ENCODE assay signal across 8 cellular contexts in the genomic region with DNA sequence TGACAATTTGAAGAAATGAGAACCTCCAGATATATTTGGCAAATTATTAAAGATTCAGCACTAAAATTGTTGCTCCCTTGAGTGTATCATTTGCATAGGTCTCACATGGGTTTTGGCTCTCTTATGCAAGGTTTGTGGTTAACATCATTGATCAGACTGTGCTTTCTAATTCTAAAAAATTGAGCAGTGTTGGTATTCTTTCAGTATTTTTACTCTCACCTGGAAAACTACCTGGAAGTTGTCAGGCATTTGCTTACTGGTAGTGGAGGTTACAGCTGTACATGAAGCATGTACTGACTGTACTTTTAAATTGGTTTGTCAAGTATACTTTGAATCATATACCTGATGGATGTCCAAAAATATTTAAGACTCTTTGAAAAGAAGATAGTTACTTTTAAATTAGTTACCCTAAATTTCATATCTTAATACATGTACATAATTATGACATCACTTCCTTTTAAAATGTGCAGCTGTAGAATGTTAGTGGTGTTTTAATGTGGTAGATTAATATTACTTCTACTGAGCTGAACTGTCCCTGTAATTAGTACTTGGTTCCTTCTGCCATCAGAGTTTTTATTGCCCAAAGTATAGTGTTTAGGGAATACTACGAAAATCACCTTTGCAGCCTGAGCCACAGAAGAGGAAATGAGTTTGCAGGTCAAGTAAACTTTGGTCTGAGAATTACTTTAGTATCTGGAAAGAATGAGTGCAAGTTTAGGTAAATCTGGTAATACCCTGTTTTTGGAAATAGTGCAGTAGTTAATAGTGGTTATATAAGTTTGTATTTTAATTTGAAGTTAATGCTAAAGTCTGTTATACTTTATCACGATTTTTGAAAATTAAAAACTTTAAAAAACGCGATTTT. TPM values are rescaled to one million over a fixed set of nuclear protein-coding genes. Genes with fewer than 3 reads are reported as not detected.
DNase-seq lines count a peak whose midpoint lies in the region; ATAC-seq and TF ChIP-seq lines count a peak whose summit lies in the region.

No MANE protein-coding gene starts in this region.

- TF ChIP-seq CTCF in AG09309 (IDR thresholded peaks at IDR 0.05; ENCODE audit: control insufficient read depth, insufficient read depth, low read depth, low read length, missing control alignments) (no peak), HFFc6 (IDR thresholded peaks at IDR 0.05) (no peak), suprapubic skin (IDR thresholded peaks at IDR 0.05) (no peak)

- H3K27ac Mint-ChIP-seq in HFFc6 (peak overlapping the region; percentile 99), immature natural killer cell (peak overlapping the region; percentile 98 to 100 (median 100))
- H3K27ac Mint-ChIP-seq in activated T-helper 1 cell treated with anti-CD3 and anti-CD28 coated beads, Interleukin-12 subunit alpha, Interleukin-12 subunit beta, Interleukin-2, Interleukin-4 antibody, amounts not matched to agents 30 ng/mL and 10 ng/mL and 1 ng/mL, durations not matched to agents 14 hours and 24 hours and 36 hours: peak overlapping the region; percentile 100

- no peak for TF ChIP-seq EP300 in suprapubic skin (IDR thresholded peaks at IDR 0.05)

- WGBS in suprapubic skin: 2% methylated on average over 4 of the region's 4 CpGs

- H3K9me3 Mint-ChIP-seq in HFFc6 (peaks cover 8% of the 10 kb centered on the region), immature natural killer cell (no peaks in the 10 kb centered on the region)
- peaks cover 6% of the 10 kb centered on the region for H3K9me3 Mint-ChIP-seq in activated T-helper 1 cell treated with anti-CD3 and anti-CD28 coated beads, Interleukin-12 subunit alpha, Interleukin-12 subunit beta, Interleukin-2, Interleukin-4 antibody, amounts not matched to agents 30 ng/mL and 10 ng/mL and 1 ng/mL, durations not matched to agents 14 hours and 24 hours and 36 hours

- H3K27ac ChIP-seq in suprapubic skin: peak overlapping the region; percentile 97

- H3K4me3 ChIP-seq in AG09309 (ENCODE audit: control insufficient read depth, low read depth, low read length): peak overlapping the region; percentile 58
- H3K4me3 ChIP-seq in suprapubic skin: peak overlapping the region; percentile 62

- peaks cover 71% of the 10 kb centered on the region for H3K4me1 Mint-ChIP-seq in HFFc6 (ENCODE audit: low read depth)
- peaks cover 65% of the 10 kb centered on the region for H3K4me1 Mint-ChIP-seq in activated T-helper 1 cell treated with anti-CD3 and anti-CD28 coated beads, Interleukin-12 subunit alpha, Interleukin-12 subunit beta, Interleukin-2, Interleukin-4 antibody, amounts not matched to agents 30 ng/mL and 10 ng/mL and 1 ng/mL, durations not matched to agents 14 hours and 24 hours and 36 hours (ENCODE audit: low read depth)
- H3K4me1 Mint-ChIP-seq in immature natural killer cell: peaks cover 67 to 83% of the 10 kb centered on the region in 2 donors

- H3K27me3 ChIP-seq in suprapubic skin: no peaks in the 10 kb centered on the region

- H3K27me3 Mint-ChIP-seq in HFFc6 (ENCODE audit: insufficient read depth) (peaks cover 17% of the 10 kb centered on the region), immature natural killer cell (ENCODE audit: low read depth in 3 of 3) (peaks cover 14 to 30% (median 27%) of the 10 kb centered on the region in 3 donors)
- no peaks in the 10 kb centered on the region for H3K27me3 Mint-ChIP-seq in activated T-helper 1 cell treated with anti-CD3 and anti-CD28 coated beads, Interleukin-12 subunit alpha, Interleukin-12 subunit beta, Interleukin-2, Interleukin-4 antibody, amounts not matched to agents 30 ng/mL and 10 ng/mL and 1 ng/mL, durations not matched to agents 14 hours and 24 hours and 36 hours (ENCODE audit: insufficient read depth)

- no peak for DNase-seq in AG09309 (ENCODE audit: low read depth)
- no peak for DNase-seq in HFFc6
- DNase-seq in activated T-helper 1 cell treated with anti-CD3 and anti-CD28 coated beads, Interleukin-12 subunit alpha, Interleukin-12 subunit beta, Interleukin-2, Interleukin-4 antibody, amounts not matched to agents 30 ng/mL and 10 ng/mL and 1 ng/mL, durations not matched to agents 14 hours and 24 hours and 36 hours (ENCODE audit: low spot score): no peak
- no peak for DNase-seq in immature natural killer cell
- DNase-seq in suprapubic skin (ENCODE audit: low spot score in 2 of 2): no peak
- DNase-seq in G401 (ENCODE audit: low spot score): no peak
- no peak for DNase-seq in activated CD4-positive, CD25-positive, alpha-beta regulatory T cell treated with anti-CD3 and anti-CD28 coated beads, Interleukin-2, amount 50 U/mL, for 72 hours

- H3K36me3 Mint-ChIP-seq in HFFc6 (ENCODE audit: low read depth): peaks cover 78% of the 10 kb centered on the region
- peaks cover 51% of the 10 kb centered on the region for H3K36me3 Mint-ChIP-seq in activated T-helper 1 cell treated with anti-CD3 and anti-CD28 coated beads, Interleukin-12 subunit alpha, Interleukin-12 subunit beta, Interleukin-2, Interleukin-4 antibody, amounts not matched to agents 30 ng/mL and 10 ng/mL and 1 ng/mL, durations not matched to agents 14 hours and 24 hours and 36 hours (ENCODE audit: low read depth)
- H3K36me3 Mint-ChIP-seq in immature natural killer cell: peaks cover 8 to 16% (median 15%) of the 10 kb centered on the region in 3 donors

- intact Hi-C loops in activated T-helper 1 cell treated with anti-CD3 and anti-CD28 coated beads, Interleukin-12 subunit alpha, Interleukin-12 subunit beta, Interleukin-2, Interleukin-4 antibody, amounts not matched to agents 30 ng/mL and 10 ng/mL and 1 ng/mL, durations not matched to agents 14 hours and 24 hours and 36 hours (cut with micrococcal nuclease): loop anchor here (5.0 to 10.0 kb wide), 2 partner anchors 1048 to 1329 kb away; a partner anchor contains a TSS

- in situ Hi-C loops in G401 (cut with HindIII; ENCODE audit: low sequenced_read_pairs): no loop called here

- peaks cover under 1% of the 10 kb centered on the region for H3K36me3 ChIP-seq in suprapubic skin

- H3K4me3 Mint-ChIP-seq in HFFc6 (peak overlapping the region; percentile 99), immature natural killer cell (peak overlapping the region; percentile 90 to 100 (median 99))
- peak overlapping the region; percentile 93 for H3K4me3 Mint-ChIP-seq in activated T-helper 1 cell treated with anti-CD3 and anti-CD28 coated beads, Interleukin-12 subunit alpha, Interleukin-12 subunit beta, Interleukin-2, Interleukin-4 antibody, amounts not matched to agents 30 ng/mL and 10 ng/mL and 1 ng/mL, durations not matched to agents 14 hours and 24 hours and 36 hours

- H3K4me1 ChIP-seq in suprapubic skin: peaks cover 58% of the 10 kb centered on the region

- no peak for ATAC-seq in GM18909 (IDR thresholded peaks at IDR 0.05; ENCODE audit: poor library complexity, unreplicated experiment)

- H3K9me3 ChIP-seq in suprapubic skin: no peaks in the 10 kb centered on the region

- no peak for TF ChIP-seq POLR2A in suprapubic skin (IDR thresholded peaks at IDR 0.05)

RNA-seq across cellular contexts. Expression of a gene that starts 2.8 kb away (rescaled TPM):
- 10 to 100 TPM; 47.5 to 65.3 (median 57.2) TPM for total RNA-seq in HFFc6 (2021; fragmentation: NEBNext Ultra II Directional; extraction: Animal tissue kit (Norgen Biotek cat#: 25700))
- 102 and 104 TPM in 2 replicates for total RNA-seq in activated T-helper 1 cell treated with anti-CD3 and anti-CD28 coated beads, Interleukin-12 subunit alpha, Interleukin-12 subunit beta, Interleukin-2, Interleukin-4 antibody, amounts not matched to agents 30 ng/mL and 10 ng/mL and 1 ng/mL, durations not matched to agents 14 hours and 24 hours and 36 hours
- polyA plus RNA-seq in immature natural killer cell: 10 to 100 TPM; 24.7 to 77.7 (median 36.9) TPM
- total RNA-seq in suprapubic skin: 100 to 1,000 TPM in 3 of 4 donors, 10 to 100 TPM in 1; 93.3 to 319 (median 127) TPM
- 28.2 and 38.9 TPM in 2 replicates for total RNA-seq in G401 (2014; rRNA removed; shearing (Covaris generic))
